1 cellular context compared by ENCODE assay signal in genomic region chr16:11994187-11995119, GRCh38.
TF ChIP-seq lines count a peak whose summit lies in the region.

No MANE protein-coding gene starts in this region.

TF ChIP-seq in HEK293, 187 proteins besides CTCF, POLR2A, EP300 and RAD21 (continued from another document):
- TF ChIP-seq PRDM4 (tag by site-specific recombination; IDR thresholded peaks at IDR 0.05) (no peak), ZNF510 (tag by site-specific recombination; IDR thresholded peaks at IDR 0.05; ENCODE audit: insufficient replicate concordance) (no peak), KLF1 (tag by site-specific recombination; IDR thresholded peaks at IDR 0.05) (no peak), OVOL3 (tag by site-specific recombination; IDR thresholded peaks at IDR 0.05) (no peak)
